ENCODE assay signal across 19 cellular contexts in genomic region chr22:48866906-48867597, GRCh38.
DNase-seq lines count a peak whose midpoint lies in the region; ATAC-seq and TF ChIP-seq lines count a peak whose summit lies in the region.
"Had no signal": no experiment of that assay in that cellular context is flagged by ENCODE, and none has a peak within 500 bp of the region (broad histone marks: within the 10 kb centered on the region; RNA-seq: fewer than 3 reads in every experiment).

No MANE protein-coding gene starts in this region.

- H3K27ac Mint-ChIP-seq in chondrocyte (ENCODE audit: unreplicated experiment): no peak overlapping the region
- no peak overlapping the region for H3K27ac Mint-ChIP-seq in T-helper 2 cell treated with Interferon-gamma antibody and Interleukin-4, amounts not matched to agents 5 μg/mL and 100 μg/mL, for 36 hours
- H3K27ac Mint-ChIP-seq: CD4-positive, alpha-beta memory T cell had no signal

- H3K27me3 Mint-ChIP-seq in chondrocyte (ENCODE audit: low read depth): peaks cover 15% of the 10 kb centered on the region
- H3K27me3 Mint-ChIP-seq in T-helper 2 cell treated with Interferon-gamma antibody and Interleukin-4, amounts not matched to agents 5 μg/mL and 100 μg/mL, for 36 hours (ENCODE audit: low read depth): no peaks in the 10 kb centered on the region

- peak; percentile 17 for DNase-seq in activated CD4-positive, CD25-positive, alpha-beta regulatory T cell treated with anti-CD3 and anti-CD28 coated beads, Interleukin-2, amount 50 U/mL, for 72 hours
- DNase-seq in activated CD4-positive, CD25-positive, alpha-beta regulatory T cell (lab: John Stamatoyannopoulos, UW): no peak
- DNase-seq in chondrocyte (ENCODE audit: low spot score) (peak; percentile 70), lower lobe of right lung (peak; percentile 29), suprapubic skin (ENCODE audit: low spot score in 2 of 2) (peak; percentile 43 to 69), activated T-cell treated with anti-CD3 and anti-CD28 coated beads for 4 hours (no peak), NCI-H1436 (lab: John Stamatoyannopoulos, UW) (no peak)
- no peak for DNase-seq in T-helper 2 cell treated with Interferon-gamma antibody and Interleukin-4, amounts not matched to agents 5 μg/mL and 100 μg/mL, for 36 hours (ENCODE audit: low spot score)
- DNase-seq: BE2C; CD4-positive, alpha-beta memory T cell; H9; MG63; NCI-H1092 treated with DMSO at 0.1 percent for 48 hours; NCI-H1694; NCI-H2107; NCI-H2227 treated with DMSO at 0.1 percent for 48 hours; NCI-H524; PC-9 had no signal

- no peaks in the 10 kb centered on the region for H3K4me1 ChIP-seq in lower lobe of right lung
- no peaks in the 10 kb centered on the region for H3K4me1 ChIP-seq in suprapubic skin
- H3K4me1 ChIP-seq: BE2C had no signal

- H3K4me3 ChIP-seq in lower lobe of right lung (no peak overlapping the region), suprapubic skin (no peak overlapping the region)
- H3K4me3 ChIP-seq: MG63, PC-9 had no signal

- peaks cover 17% of the 10 kb centered on the region for H3K27me3 ChIP-seq in lower lobe of right lung (ENCODE audit: low read depth)
- peaks cover 36% of the 10 kb centered on the region for H3K27me3 ChIP-seq in suprapubic skin
- H3K27me3 ChIP-seq: BE2C, MG63 had no signal

- H3K27ac ChIP-seq in lower lobe of right lung (no peak overlapping the region), suprapubic skin (no peak overlapping the region)
- H3K27ac ChIP-seq: 22Rv1, PC-9 had no signal

- TF ChIP-seq CTCF in chondrocyte (IDR thresholded peaks at IDR 0.05): no peak
- TF ChIP-seq CTCF in lower lobe of right lung (IDR thresholded peaks at IDR 0.05): no peak
- TF ChIP-seq CTCF in suprapubic skin (IDR thresholded peaks at IDR 0.05): no peak

- no peaks in the 10 kb centered on the region for H3K9me3 ChIP-seq in lower lobe of right lung
- H3K9me3 ChIP-seq in suprapubic skin: no peaks in the 10 kb centered on the region
- H3K9me3 ChIP-seq: BE2C, MG63 had no signal

- ATAC-seq in lower lobe of right lung: peak in 1 of 2 donors; percentile 24

- no peak overlapping the region for H3K4me3 Mint-ChIP-seq in chondrocyte (ENCODE audit: unreplicated experiment)
- H3K4me3 Mint-ChIP-seq in T-helper 2 cell treated with Interferon-gamma antibody and Interleukin-4, amounts not matched to agents 5 μg/mL and 100 μg/mL, for 36 hours: no peak overlapping the region
- H3K4me3 Mint-ChIP-seq: CD4-positive, alpha-beta memory T cell; H9 had no signal

- intact Hi-C loops in lower lobe of right lung (cut with DNase I): no loop called here

- TF ChIP-seq POLR2A in suprapubic skin (IDR thresholded peaks at IDR 0.05): no peak

- H3K4me1 Mint-ChIP-seq in chondrocyte (ENCODE audit: low read depth): no peaks in the 10 kb centered on the region
- H3K4me1 Mint-ChIP-seq in T-helper 2 cell treated with Interferon-gamma antibody and Interleukin-4, amounts not matched to agents 5 μg/mL and 100 μg/mL, for 36 hours (ENCODE audit: low read depth): no peaks in the 10 kb centered on the region
- H3K4me1 Mint-ChIP-seq: CD4-positive, alpha-beta memory T cell had no signal

- H3K36me3 ChIP-seq in lower lobe of right lung: no peaks in the 10 kb centered on the region
- no peaks in the 10 kb centered on the region for H3K36me3 ChIP-seq in suprapubic skin
- H3K36me3 ChIP-seq: BE2C, MG63 had no signal

- H3K36me3 Mint-ChIP-seq in chondrocyte (ENCODE audit: low read depth): no peaks in the 10 kb centered on the region
- H3K36me3 Mint-ChIP-seq in T-helper 2 cell treated with Interferon-gamma antibody and Interleukin-4, amounts not matched to agents 5 μg/mL and 100 μg/mL, for 36 hours (ENCODE audit: low read depth): no peaks in the 10 kb centered on the region

- WGBS in suprapubic skin: 55% methylated on average over 22 of the region's 22 CpGs

- TF ChIP-seq EP300 in suprapubic skin (IDR thresholded peaks at IDR 0.05): no peak

- no peaks in the 10 kb centered on the region for H3K9me3 Mint-ChIP-seq in chondrocyte (ENCODE audit: low read depth)
- H3K9me3 Mint-ChIP-seq in T-helper 2 cell treated with Interferon-gamma antibody and Interleukin-4, amounts not matched to agents 5 μg/mL and 100 μg/mL, for 36 hours: no peaks in the 10 kb centered on the region

Comparison
In these comparisons a context has a peak if more than half of its experiments do, and no peak if none do; other contexts are left out.
1. DNase-seq: peak in activated CD4-positive, CD25-positive, alpha-beta regulatory T cell treated with anti-CD3 and anti-CD28 coated beads, Interleukin-2, amount 50 U/mL, for 72 hours (single experiment), chondrocyte (single experiment), lower lobe of right lung (single experiment) and suprapubic skin (2 of 2); none in activated CD4-positive, CD25-positive, alpha-beta regulatory T cell (0 of 4), T-helper 2 cell treated with Interferon-gamma antibody and Interleukin-4, amounts not matched to agents 5 μg/mL and 100 μg/mL, for 36 hours (single experiment), activated T-cell treated with anti-CD3 and anti-CD28 coated beads for 4 hours (single experiment) and NCI-H1436 (single experiment).